Comparison of ENCODE assay signal across 15 cellular contexts in the genomic region with DNA sequence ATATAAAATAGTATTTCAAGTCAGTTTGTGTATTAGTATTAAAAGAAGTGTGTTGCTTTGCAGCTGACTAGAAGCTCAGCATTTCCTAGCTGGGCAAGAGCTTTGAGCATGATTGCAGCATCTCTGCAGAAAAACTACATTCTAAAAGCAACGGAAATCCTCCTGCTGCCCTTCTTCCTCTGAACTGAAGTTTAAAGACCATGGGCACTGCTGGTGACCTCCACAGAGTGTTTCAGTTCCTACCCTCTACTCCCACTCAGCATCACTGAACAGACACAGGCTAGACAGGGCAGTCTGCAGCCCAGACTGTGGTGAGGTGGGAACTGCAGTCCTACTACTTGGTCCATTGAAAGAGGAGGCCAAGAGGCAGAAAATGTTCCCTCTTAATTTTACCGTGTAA. TPM values are rescaled to one million over a fixed set of nuclear protein-coding genes. Genes with fewer than 3 reads are reported as not detected.
A peak's percentile ranks its signal among the peaks of the same experiment; 100 is the strongest.
DNase-seq lines count a peak whose midpoint lies in the region; ATAC-seq and TF ChIP-seq lines count a peak whose summit lies in the region.
"Had no signal": no experiment of that assay in that cellular context is flagged by ENCODE, and none has a peak within 500 bp of the region (broad histone marks: within the 10 kb centered on the region; RNA-seq: fewer than 3 reads in every experiment).

No MANE protein-coding gene starts in this region.

- 28 to 63% (median 50%) methylated on average over 2 of the region's 2 CpGs for WGBS in spleen, 5 donors

- no peak overlapping the region for H3K4me3 ChIP-seq in spleen
- H3K4me3 ChIP-seq: BLaER1, K562, Peyer's patch, thoracic aorta had no signal

- ATAC-seq in GM18508 (IDR thresholded peaks at IDR 0.05; ENCODE audit: insufficient read depth, unreplicated experiment) (peak; percentile 71), GM21786 (IDR thresholded peaks at IDR 0.05; ENCODE audit: unreplicated experiment) (peak; percentile 83), foreskin keratinocyte (no peak)
- ATAC-seq: K562 had no signal

- intact Hi-C loops in spleen (cut with DNase I; ENCODE audit: low total_unique reads), result no loop called here

- DNase-seq in UCSD-AML1 (lab: John Stamatoyannopoulos, UW; ENCODE audit: unreplicated experiment) (peak; percentile 37), spleen (no peak), NCI-H1436 (lab: John Stamatoyannopoulos, UW) (no peak), NCI-H1092 (lab: John Stamatoyannopoulos, UW) (no peak), foreskin keratinocyte (no peak)
- DNase-seq: activated gamma-delta T cell treated with Interleukin-2 at 50 U/mL for 16 hours, NCI-H187 treated with DMSO at 0.1 percent for 48 hours, NCI-H446 treated with DMSO at 0.1 percent for 48 hours, Peyer's patch, T-helper 1 cell had no signal

- no peak for TF ChIP-seq CTCF in spleen (IDR thresholded peaks at IDR 0.05 in 8 of 11, conservative IDR thresholded peaks at IDR 0.05 in 3 of 11)
- no peak for TF ChIP-seq CTCF in foreskin keratinocyte (conservative IDR thresholded peaks at IDR 0.05)

- H3K27me3 ChIP-seq in spleen (replicated peaks in 1 of 7) (no peaks in the 10 kb centered on the region), foreskin keratinocyte (no peaks in the 10 kb centered on the region)
- H3K27me3 ChIP-seq: BLaER1, Peyer's patch had no signal

- H3K4me1 ChIP-seq in spleen (peaks cover 8 to 57% (median 27%) of the 10 kb centered on the region in 6 donors), foreskin keratinocyte (no peaks in the 10 kb centered on the region)

- no peak for TF ChIP-seq POLR2A in spleen (IDR thresholded peaks at IDR 0.05)

- no peaks in the 10 kb centered on the region for H3K9me3 ChIP-seq in spleen
- H3K9me3 ChIP-seq: Peyer's patch, thoracic aorta had no signal

- peak overlapping the region in 5 of 8 donors; percentile 16 to 73 (median 67) for H3K27ac ChIP-seq in spleen
- H3K27ac ChIP-seq in foreskin keratinocyte, result no peak overlapping the region
- H3K27ac ChIP-seq: BLaER1, thoracic aorta had no signal

- no peaks in the 10 kb centered on the region for H3K36me3 ChIP-seq in spleen
- H3K36me3 ChIP-seq: Peyer's patch, thoracic aorta had no signal

RNA-seq across cellular contexts. Expression of gene FAR2, which starts 59.0 kb away (rescaled TPM):
- total RNA-seq in spleen (10 to 100 TPM; 24.9 to 51.8 (median 32.7) TPM), foreskin keratinocyte (10.1 and 12.9 TPM in 2 replicates)
- polyA plus RNA-seq in spleen (1 to 10 TPM; 2.9 to 9.8 (median 4.2) TPM), foreskin keratinocyte (5.7 and 5.8 TPM in 2 replicates)
